In genomic region chr5:54443264-54443663, GRCh38 we compare ENCODE assay signal across 8 cellular contexts. TPM values are rescaled to one million over a fixed set of nuclear protein-coding genes. Genes with fewer than 3 reads are reported as not detected.
DNase-seq lines count a peak whose midpoint lies in the region; ATAC-seq and TF ChIP-seq lines count a peak whose summit lies in the region.

No MANE protein-coding gene starts in this region.

- POLR2A ChIA-PET in PC-9 (lab: Charles Lee; ENCODE audit: unreplicated experiment): no interaction called here

- no peak overlapping the region for H3K27ac ChIP-seq in PC-9

- H3K4me1 ChIP-seq in PC-9 (replicated peaks; ENCODE audit: insufficient read depth): no peaks in the 10 kb centered on the region

- TF ChIP-seq CTCF in AG09319 (IDR thresholded peaks at IDR 0.05; ENCODE audit: low read depth, low read length) (peak; percentile 58), PC-9 (conservative IDR thresholded peaks at IDR 0.05) (peak; percentile 63), foreskin fibroblast (IDR thresholded peaks at IDR 0.05; ENCODE audit: low read depth, low read length) (peak; percentile 36)

- no peak overlapping the region for H3K4me3 ChIP-seq in PC-9
- no peak overlapping the region for H3K4me3 ChIP-seq in foreskin fibroblast (ENCODE audit: low read depth in 1 of 2, low read length in 2 of 2)

- no peak for ATAC-seq in GM21528 (IDR thresholded peaks at IDR 0.05; ENCODE audit: low FRiP score, unreplicated experiment)

- H3K27me3 ChIP-seq in PC-9 (ENCODE audit: insufficient read depth, low read depth): peaks cover 6% of the 10 kb centered on the region; the same call in 1 of the 2 replicates

- H3K4me2 ChIP-seq in PC-9: no peak overlapping the region

- CTCF ChIA-PET in PC-9 (lab: Charles Lee): no interaction called here

- no TSS peak for BruUV-seq in PC-9 (replicated peaks; lab: Mats Ljungman, UMichigan)

- peak; percentile 38 for DNase-seq in AG09319 (ENCODE audit: extremely low read depth, low read depth)
- DNase-seq in GM19238 (ENCODE audit: insufficient read length, low spot score): peak; percentile 8
- DNase-seq in PC-9: no peak
- DNase-seq in foreskin fibroblast: peak; percentile 42 to 79
- DNase-seq in activated CD4-positive, alpha-beta T cell treated with anti-CD3 and anti-CD28 coated beads, Interleukin-2, amount 50 U/mL, for 4 hours: no peak
- DNase-seq in HuH-7.5 (ENCODE audit: low spot score): no peak
- DNase-seq in inferior parietal cortex (ENCODE audit: extremely low spot score): no peak

- H3K36me3 ChIP-seq in PC-9 (ENCODE audit: low read depth): no peaks in the 10 kb centered on the region

- no peaks in the 10 kb centered on the region for H3K79me2 ChIP-seq in PC-9 (ENCODE audit: low read depth)

- H4K20me1 ChIP-seq in PC-9 (ENCODE audit: insufficient read depth): no peaks in the 10 kb centered on the region

- no peaks in the 10 kb centered on the region for H3K9me3 ChIP-seq in PC-9 (ENCODE audit: insufficient read depth, low read depth)

- H3F3A ChIP-seq in PC-9 (ENCODE audit: insufficient read depth, low read depth): no peaks in the 10 kb centered on the region

- H3K9me2 ChIP-seq in PC-9 (ENCODE audit: insufficient read depth): no peaks in the 10 kb centered on the region

- H2AFZ ChIP-seq in PC-9: no peak overlapping the region

- intact Hi-C loops in PC-9 (cut with micrococcal nuclease; ENCODE audit: unreplicated experiment): no loop called here

RNA-seq across cellular contexts. Expression of gene HSPB3, which starts 12.2 kb away (rescaled TPM):
- total RNA-seq in PC-9 (2021): not detected in 2 replicates

Comparison
In these comparisons a context has a peak if more than half of its experiments do, and no peak if none do; other contexts are left out.
1. DNase-seq: peak in AG09319 (single experiment), GM19238 (single experiment) and foreskin fibroblast (2 of 2); none in PC-9 (0 of 2), activated CD4-positive, alpha-beta T cell treated with anti-CD3 and anti-CD28 coated beads, Interleukin-2, amount 50 U/mL, for 4 hours (0 of 2), HuH-7.5 (single experiment) and inferior parietal cortex (single experiment).
2. Peak in every context shown above with its lines, with median percentiles within 50 percentile points of each other: CTCF ChIP-seq.